13 cellular contexts compared by ENCODE assay signal in the genomic region with DNA sequence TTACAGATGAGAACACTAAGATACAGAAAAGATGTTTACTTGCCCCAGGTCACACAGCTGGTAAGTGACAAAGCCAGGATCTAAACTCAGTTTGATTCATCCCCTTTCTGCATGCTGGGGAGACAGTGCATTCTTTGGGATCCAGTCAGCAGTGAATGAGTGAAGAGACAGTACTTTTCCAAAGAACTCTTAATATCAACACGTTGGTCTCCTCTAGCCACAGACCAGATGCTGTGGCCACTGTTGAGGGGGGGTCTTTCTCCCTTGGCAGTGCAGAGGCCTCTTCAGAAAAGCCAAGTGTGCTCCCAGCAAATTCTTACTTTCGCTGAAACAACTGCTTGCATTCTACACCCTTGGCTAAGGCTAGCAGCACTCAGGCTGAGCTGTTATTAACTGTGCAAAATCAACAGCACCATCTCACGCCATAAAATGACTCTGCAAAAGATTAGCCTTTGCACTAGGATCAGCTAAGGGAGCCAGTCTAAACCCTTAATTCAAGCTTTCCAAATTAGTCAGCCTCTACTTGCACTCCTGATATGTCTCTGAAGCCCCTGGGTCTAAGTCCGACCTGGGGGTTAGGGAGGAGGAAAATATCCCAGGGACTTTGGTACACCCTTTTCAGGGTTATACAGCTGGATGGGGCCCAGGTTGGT. TPM values are rescaled to one million over a fixed set of nuclear protein-coding genes. Genes with fewer than 3 reads are reported as not detected.
A peak's percentile ranks its signal among the peaks of the same experiment; 100 is the strongest.
DNase-seq lines count a peak whose midpoint lies in the region; ATAC-seq and TF ChIP-seq lines count a peak whose summit lies in the region.
"Had no signal": no experiment of that assay in that cellular context is flagged by ENCODE, and none has a peak within 500 bp of the region (broad histone marks: within the 10 kb centered on the region; RNA-seq: fewer than 3 reads in every experiment).

No MANE protein-coding gene starts in this region.

- no peak for ATAC-seq in HG03439 (IDR thresholded peaks at IDR 0.05; ENCODE audit: unreplicated experiment)
- ATAC-seq: naive thymus-derived CD4-positive, alpha-beta T cell had no signal

- DNase-seq in A172 (ENCODE audit: low spot score): peak; percentile 79
- peak; percentile 85 for DNase-seq in HFF-Myc (ENCODE audit: extremely low read depth, low read depth)
- DNase-seq in astrocyte of the cerebellum (ENCODE audit: low read depth): peak; percentile 90
- peak; percentile 85 for DNase-seq in islet precursor cell
- DNase-seq in NCI-H2196 (lab: John Stamatoyannopoulos, UW; ENCODE audit: unreplicated experiment): no peak
- DNase-seq in coronary artery (ENCODE audit: low spot score): no peak
- no peak for DNase-seq in activated CD8-positive, alpha-beta memory T cell treated with anti-CD3 and anti-CD28 coated beads, Interleukin-2, amount 50 U/mL, for 48 hours
- DNase-seq: activated CD4-positive, alpha-beta T cell treated with anti-CD3 and anti-CD28 coated beads, Interleukin-2, amount 10 ng/mL, durations not matched to agents 24 days and 14 days; GF-D8; MV-4-11; naive thymus-derived CD4-positive, alpha-beta T cell; NCI-H524 treated with DMSO at 0.1 percent for 48 hours had no signal

- in situ Hi-C loops in astrocyte of the cerebellum (cut with HindIII; ENCODE audit: low sequenced_read_pairs): no loop called here

- TF ChIP-seq CTCF in HFF-Myc (IDR thresholded peaks at IDR 0.05; ENCODE audit: low read depth, low read length, missing control alignments) (no peak), astrocyte of the cerebellum (IDR thresholded peaks at IDR 0.05; ENCODE audit: low read depth, low read length, missing control alignments) (no peak), coronary artery (IDR thresholded peaks at IDR 0.05) (no peak)

- no peak overlapping the region for H3K27ac ChIP-seq in coronary artery

- H3K4me3 ChIP-seq in HFF-Myc (replicated peaks; ENCODE audit: low read depth, low read length) (no peak overlapping the region), astrocyte of the cerebellum (ENCODE audit: low read depth, low read length) (no peak overlapping the region), coronary artery (no peak overlapping the region)

RNA-seq across cellular contexts. Expression of gene TMEM171, which starts 4.8 kb away (rescaled TPM):
- total RNA-seq in A172 (2014; rRNA removed; shearing (Covaris generic)): 15.7 and 23.5 TPM in 2 replicates
- total RNA-seq: activated CD4-positive, alpha-beta T cell treated with anti-CD3 and anti-CD28 coated beads, Interleukin-2, amount 10 ng/mL, durations not matched to agents 24 days and 14 days had no signal

RNA-seq across cellular contexts. Expression of gene TMEM174, which starts 57.5 kb away (rescaled TPM):
- not detected in 2 replicates for total RNA-seq in A172 (2014; rRNA removed; shearing (Covaris generic))
- total RNA-seq: activated CD4-positive, alpha-beta T cell treated with anti-CD3 and anti-CD28 coated beads, Interleukin-2, amount 10 ng/mL, durations not matched to agents 24 days and 14 days; naive thymus-derived CD4-positive, alpha-beta T cell had no signal

Comparison
In these comparisons a context has a peak if more than half of its experiments do, and no peak if none do; other contexts are left out.
1. DNase-seq: peak in A172 (single experiment), HFF-Myc (single experiment), astrocyte of the cerebellum (single experiment) and islet precursor cell (single experiment); none in NCI-H2196 (single experiment), coronary artery (single experiment) and activated CD8-positive, alpha-beta memory T cell treated with anti-CD3 and anti-CD28 coated beads, Interleukin-2, amount 50 U/mL, for 48 hours (single experiment).